ENCODE assay signal across 7 cellular contexts in genomic region chr20:63216849-63217471, GRCh38. TPM values are rescaled to one million over a fixed set of nuclear protein-coding genes. Genes with fewer than 3 reads are reported as not detected.
DNase-seq lines count a peak whose midpoint lies in the region; ATAC-seq and TF ChIP-seq lines count a peak whose summit lies in the region.

No MANE protein-coding gene starts in this region.

- H3F3A ChIP-seq in smooth muscle cell (ENCODE audit: low read depth): no peaks in the 10 kb centered on the region

- no peak for TF ChIP-seq CTCF in HFF-Myc (IDR thresholded peaks at IDR 0.05; ENCODE audit: low read depth, low read length, missing control alignments)
- TF ChIP-seq CTCF in WERI-Rb-1 (IDR thresholded peaks at IDR 0.05; ENCODE audit: low read depth, low read length): no peak
- no peak for TF ChIP-seq CTCF in smooth muscle cell (IDR thresholded peaks at IDR 0.05; ENCODE audit: borderline replicate concordance, insufficient read depth, poor library complexity, severe bottlenecking)

- ATAC-seq in left ventricle myocardium superior (no peak), HG02981 (IDR thresholded peaks at IDR 0.05; ENCODE audit: unreplicated experiment) (no peak), HG03342 (IDR thresholded peaks at IDR 0.05; ENCODE audit: unreplicated experiment) (no peak)

- peaks cover 36% of the 10 kb centered on the region for H4K20me1 ChIP-seq in smooth muscle cell (ENCODE audit: low read depth)

- H3K9ac ChIP-seq in smooth muscle cell (ENCODE audit: low read depth): peak overlapping the region; percentile 77

- DNase-seq in HFF-Myc (ENCODE audit: extremely low read depth, low read depth) (no peak), WERI-Rb-1 (no peak), left ventricle myocardium superior (peak; percentile 15), smooth muscle cell (lab: John Stamatoyannopoulos, UW; ENCODE audit: unreplicated experiment) (no peak), NCI-H1417 treated with DMSO at 0.1 percent for 48 hours (lab: John Stamatoyannopoulos, UW) (no peak)

- intact Hi-C loops in left ventricle myocardium superior (cut with micrococcal nuclease): no loop called here

- H3K4me1 ChIP-seq in smooth muscle cell (ENCODE audit: low read depth): peaks cover 7% of the 10 kb centered on the region

- H3K4me2 ChIP-seq in smooth muscle cell: peak overlapping the region; percentile 96

- H3K36me3 ChIP-seq in WERI-Rb-1 (peaks cover 31% of the 10 kb centered on the region), smooth muscle cell (ENCODE audit: low read depth) (no peaks in the 10 kb centered on the region)

- H3K4me3 ChIP-seq in HFF-Myc (replicated peaks; ENCODE audit: low read depth, low read length): peak overlapping the region; percentile 83
- peak overlapping the region; percentile 65 for H3K4me3 ChIP-seq in WERI-Rb-1 (ENCODE audit: low read depth, low read length)
- H3K4me3 ChIP-seq in smooth muscle cell: peak overlapping the region; percentile 94

- 79% methylated on average over 13 of the region's 13 CpGs for WGBS in smooth muscle cell (ENCODE audit: low lambda C conversion rate)

- peaks cover 38% of the 10 kb centered on the region for H3K79me2 ChIP-seq in smooth muscle cell (ENCODE audit: low read depth)

- H2AFZ ChIP-seq in smooth muscle cell (ENCODE audit: low read depth): peak overlapping the region; percentile 92

- no peaks in the 10 kb centered on the region for H3K9me3 ChIP-seq in WERI-Rb-1 (ENCODE audit: severe bottlenecking)
- no peaks in the 10 kb centered on the region for H3K9me3 ChIP-seq in smooth muscle cell (replicated peaks; ENCODE audit: low read depth)

- H3K27ac ChIP-seq in WERI-Rb-1: peak overlapping the region; percentile 93
- H3K27ac ChIP-seq in smooth muscle cell (ENCODE audit: low read depth): peak overlapping the region; percentile 29

- H3K27me3 ChIP-seq in WERI-Rb-1 (ENCODE audit: insufficient read depth, low read depth, severe bottlenecking): peaks cover under 1% of the 10 kb centered on the region
- no peaks in the 10 kb centered on the region for H3K27me3 ChIP-seq in smooth muscle cell (ENCODE audit: low read depth)

RNA-seq across cellular contexts. Expression of gene YTHDF1, which starts 1.0 kb away (rescaled TPM):
- total RNA-seq in left ventricle myocardium superior (24.3 TPM), smooth muscle cell (25.3 and 28.2 TPM in 2 replicates)
- polyA plus RNA-seq in smooth muscle cell: 35.8 and 50.9 TPM in 2 replicates

RNA-seq across cellular contexts. Expression of gene BIRC7, which starts 18.7 kb away (rescaled TPM):
- total RNA-seq in left ventricle myocardium superior (not detected), smooth muscle cell (3.5 and 5.8 TPM in 2 replicates)
- 10.9 and 12.2 TPM in 2 replicates for polyA plus RNA-seq in smooth muscle cell

RNA-seq across cellular contexts. Expression of gene NKAIN4, which starts 37.3 kb away (rescaled TPM):
- total RNA-seq in left ventricle myocardium superior: not detected
- total RNA-seq in smooth muscle cell: 34.2 and 50.0 TPM in 2 replicates
- polyA plus RNA-seq in smooth muscle cell: 19.8 and 78.9 TPM in 2 replicates

RNA-seq across cellular contexts. Expression of gene ARFGAP1, which starts 55.7 kb away (rescaled TPM):
- total RNA-seq in left ventricle myocardium superior (30.9 TPM), smooth muscle cell (100 and 101 TPM in 2 replicates)
- polyA plus RNA-seq in smooth muscle cell: 169 and 188 TPM in 2 replicates

Comparison
In these comparisons a context has a peak if more than half of its experiments do, and no peak if none do; other contexts are left out.
1. RNA of gene NKAIN4, which starts 37.3 kb away (total RNA-seq): 34.2 to 50.0 TPM in smooth muscle cell; not detected in left ventricle myocardium superior (single experiment); every median in the first group is over 10 times any median in the second.
2. Peak in every context shown above with its lines, with median percentiles within 50 percentile points of each other: H3K4me3 ChIP-seq.